ENCODE assay signal across 8 cellular contexts in the genomic region with DNA sequence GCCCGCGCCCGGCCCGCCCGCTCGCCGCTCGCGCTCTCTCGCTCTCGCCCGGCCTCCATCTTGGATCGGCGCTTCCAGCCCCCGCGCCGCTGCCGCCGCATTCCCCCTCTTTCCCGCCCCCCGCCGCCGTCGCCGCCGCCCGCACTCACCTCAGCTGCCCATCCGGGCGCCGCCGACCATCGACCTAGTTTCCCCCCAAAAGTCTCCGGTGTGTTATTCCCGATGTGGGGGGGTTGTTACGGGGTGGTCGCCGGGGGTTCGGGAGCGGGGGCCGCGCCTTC. TPM values are rescaled to one million over a fixed set of nuclear protein-coding genes. Genes with fewer than 3 reads are reported as not detected.
DNase-seq lines count a peak whose midpoint lies in the region; ATAC-seq and TF ChIP-seq lines count a peak whose summit lies in the region.

No MANE protein-coding gene starts in this region.

- H3K36me3 ChIP-seq in BE2C: no peaks in the 10 kb centered on the region
- no peaks in the 10 kb centered on the region for H3K36me3 ChIP-seq in SK-N-SH (replicated peaks in 1 of 2; ENCODE audit: control insufficient read depth in 1 of 2, insufficient read depth in 2 of 2, low read length in 1 of 2)
- no peaks in the 10 kb centered on the region for H3K36me3 ChIP-seq in esophagus squamous epithelium

- H3K9ac ChIP-seq in SK-N-SH: peak overlapping the region; percentile 84

- no peak for TF ChIP-seq EP300 in SK-N-SH (IDR thresholded peaks at IDR 0.05; ENCODE audit: borderline replicate concordance in 1 of 2, low read depth in 1 of 2, low read length in 1 of 2)

- no peak for TF ChIP-seq RAD21 in SK-N-SH (IDR thresholded peaks at IDR 0.05; ENCODE audit: low read length)

- H3K4me1 ChIP-seq in BE2C (no peaks in the 10 kb centered on the region), SK-N-SH (ENCODE audit: control insufficient read depth in 1 of 2, insufficient read depth in 2 of 2, low read depth in 1 of 2, low read length in 1 of 2) (peaks cover 17 to 24% of the 10 kb centered on the region in 2 experiments; a peak in 3 of 4 replicates), esophagus squamous epithelium (peaks cover 4 to 59% (median 25%) of the 10 kb centered on the region in 3 donors)

- DNase-seq in BE2C: no peak
- DNase-seq in SK-N-SH: peak; percentile 81
- DNase-seq in esophagus squamous epithelium (lab: John Stamatoyannopoulos, UW): no peak
- DNase-seq in omental fat pad (ENCODE audit: low spot score): no peak

- H3K4me3 ChIP-seq in BE2C (ENCODE audit: low read depth, low read length) (peak overlapping the region; percentile 88), SK-N-SH (ENCODE audit: low read depth in 2 of 2, low read length in 1 of 2) (peak overlapping the region; percentile 62 to 63), esophagus squamous epithelium (peak overlapping the region; percentile 76 to 97 (median 84))

- peaks cover 24% of the 10 kb centered on the region for H3F3A ChIP-seq in SK-N-SH (replicated peaks; ENCODE audit: insufficient read depth)

- H3K79me2 ChIP-seq in SK-N-SH (ENCODE audit: insufficient read depth): peaks cover 48% of the 10 kb centered on the region

- POLR2A ChIA-PET in SK-N-SH (lab: Yijun Ruan, JAX): interaction anchor here (0.6 to 2.4 kb wide), 17 partner anchors 11 to 681 kb away, joined by 3 to 33 read pairs (median 5); a partner anchor contains a TSS

- H3K27me3 ChIP-seq in BE2C (no peaks in the 10 kb centered on the region), SK-N-SH (ENCODE audit: insufficient read depth) (no peaks in the 10 kb centered on the region), esophagus squamous epithelium (no peaks in the 10 kb centered on the region)

- peak; percentile 24 for ATAC-seq in GM18511 (IDR thresholded peaks at IDR 0.05; ENCODE audit: unreplicated experiment)
- ATAC-seq in HG03066 (IDR thresholded peaks at IDR 0.05; ENCODE audit: low read depth, unreplicated experiment): peak; percentile 10
- peak; percentile 38 for ATAC-seq in omental fat pad (ENCODE audit: low FRiP score)
- ATAC-seq in GM18519 (IDR thresholded peaks at IDR 0.05; ENCODE audit: low FRiP score, unreplicated experiment): no peak
- ATAC-seq in GM18870 (IDR thresholded peaks at IDR 0.05; ENCODE audit: unreplicated experiment): no peak

- CTCF ChIA-PET in SK-N-SH (lab: Yijun Ruan, JAX): interaction anchor here (0.6 to 6.4 kb wide), 95 partner anchors 11 to 786 kb away, joined by 3 to 127 read pairs (median 4); a partner anchor contains a TSS

- 0% methylated on average over 8 of the region's 41 CpGs for WGBS in SK-N-SH (ENCODE audit: low lambda C conversion rate)
- WGBS in esophagus squamous epithelium, 2 donors: no CpG with 5 or more reads among the region's 41 CpGs

- H3K9me3 ChIP-seq in BE2C (no peaks in the 10 kb centered on the region), SK-N-SH (no peaks in the 10 kb centered on the region), esophagus squamous epithelium (no peaks in the 10 kb centered on the region)

- H2AFZ ChIP-seq in SK-N-SH (ENCODE audit: low read depth): 0 out of 2 replicates have a peak overlapping the region, but pooled peaks have one; percentile 39

- intact Hi-C loops in esophagus squamous epithelium (cut with DNase I): no loop called here

- H3K27ac ChIP-seq in SK-N-SH (ENCODE audit: low read depth in 2 of 2, low read length in 1 of 2): peak overlapping the region; percentile 95 to 98
- H3K27ac ChIP-seq in esophagus squamous epithelium: peak overlapping the region; percentile 98 to 100 (median 98)

- no peak for TF ChIP-seq POLR2A in esophagus squamous epithelium (IDR thresholded peaks at IDR 0.05)

- no peak overlapping the region; the same call in 1 of the 2 replicates for H3K4me2 ChIP-seq in SK-N-SH

- no peaks in the 10 kb centered on the region for H3K9me2 ChIP-seq in SK-N-SH

- peaks cover 5% of the 10 kb centered on the region; the same call in 1 of the 2 replicates for H4K20me1 ChIP-seq in SK-N-SH (ENCODE audit: insufficient read depth)

- TF ChIP-seq CTCF in BE2C (IDR thresholded peaks at IDR 0.05; ENCODE audit: low read depth, low read length) (no peak), SK-N-SH (IDR thresholded peaks at IDR 0.05) (no peak), esophagus squamous epithelium (IDR thresholded peaks at IDR 0.05) (no peak), omental fat pad (IDR thresholded peaks at IDR 0.05) (no peak)

TF ChIP-seq in SK-N-SH, 30 proteins besides CTCF, POLR2A, EP300 and RAD21:
- TF ChIP-seq FOSL2 (IDR thresholded peaks at IDR 0.05; ENCODE audit: borderline replicate concordance, low read depth): no peak
- TF ChIP-seq YY1 (IDR thresholded peaks at IDR 0.05; ENCODE audit: low read depth): peak; percentile 76

RNA-seq across cellular contexts. Expression of a gene that starts 0.2 kb away (rescaled TPM):
- polyA plus RNA-seq in BE2C (2012; ENCODE audit: insufficient read depth, insufficient read length, low read depth): 10.4 TPM
- 5.5 and 6.9 TPM in 2 replicates for polyA plus RNA-seq in SK-N-SH (2012; rRNA removed)
- 8.3 and 9.0 TPM in 2 replicates for polyA plus RNA-seq in SK-N-SH (2012; cell fraction: cytosol; rRNA removed)
- polyA plus RNA-seq in SK-N-SH (2012; cell fraction: nucleus; rRNA removed): 3.8 and 7.6 TPM in 2 replicates
- 10 to 100 TPM; 10.9 to 42.9 (median 24.9) TPM for total RNA-seq in esophagus squamous epithelium
- total RNA-seq in omental fat pad: 10 to 100 TPM; 37.6 to 57.5 (median 41.6) TPM

Comparison
In these comparisons a context has a peak if more than half of its experiments do, and no peak if none do; other contexts are left out.
1. ATAC-seq: peak in GM18511 (single experiment), HG03066 (single experiment) and omental fat pad (single experiment); none in GM18519 (single experiment) and GM18870 (single experiment).
2. Peak in every context shown above with its lines, with median percentiles within 50 percentile points of each other: H3K4me3 ChIP-seq.